8 cellular contexts compared by ENCODE assay signal in the genomic region with DNA sequence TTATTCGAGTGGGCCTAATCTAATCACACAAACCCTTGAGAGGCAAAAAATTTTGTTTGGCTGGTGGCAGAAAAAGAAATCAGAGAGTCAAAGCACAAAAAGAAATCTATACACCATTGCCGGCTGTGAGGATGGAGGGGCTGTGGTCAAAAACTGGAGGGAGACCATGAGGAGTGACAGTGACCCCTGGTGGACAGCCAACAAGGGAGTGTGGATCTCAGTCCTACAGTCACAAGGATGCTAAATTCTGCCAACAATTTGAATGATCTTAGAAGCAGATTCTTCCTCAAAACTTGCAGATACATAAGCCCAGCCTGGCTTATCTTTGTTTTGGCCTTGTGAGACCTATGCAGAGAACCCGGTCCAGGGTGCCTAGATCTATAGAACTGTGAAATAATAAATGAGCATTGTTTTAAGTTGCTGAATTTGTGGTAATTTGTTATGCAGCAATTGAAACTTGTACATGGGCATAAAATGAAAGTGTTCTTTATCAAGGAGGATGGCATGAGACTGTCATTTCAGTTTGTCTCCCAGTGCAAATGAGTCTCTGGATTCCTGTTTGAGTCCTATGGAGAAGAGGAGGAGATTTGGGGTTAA.
DNase-seq lines count a peak whose midpoint lies in the region; ATAC-seq, FAIRE-seq and TF ChIP-seq lines count a peak whose summit lies in the region.

No MANE protein-coding gene starts in this region.

- WGBS in pancreas, 2 donors = 35 to 37% methylated on average over 3 of the region's 3 CpGs

- no peak for FAIRE-seq in pancreas (lab: Jason Lieb, UNC)

- H3K9me3 ChIP-seq in SJCRH30 (replicated peaks) (no peaks in the 10 kb centered on the region), pancreas (no peaks in the 10 kb centered on the region)

- no peaks in the 10 kb centered on the region for H3K27me3 ChIP-seq in SJCRH30
- H3K27me3 ChIP-seq in pancreas = no peaks in the 10 kb centered on the region

- H3K27ac ChIP-seq in SJCRH30 = no peak overlapping the region
- no peak overlapping the region for H3K27ac ChIP-seq in pancreas

- DNase-seq in COLO829 (ENCODE audit: low spot score) = peak; percentile 22
- DNase-seq in SJCRH30 = peak; percentile 57 to 79
- DNase-seq in cerebellar cortex (ENCODE audit: low spot score) = peak; percentile 25
- peak; percentile 13 for DNase-seq in renal cortical epithelial cell (ENCODE audit: low read depth)
- no peak for DNase-seq in hypothalamus (lab: John Stamatoyannopoulos, UW)
- no peak for DNase-seq in pancreas

- no peak for TF ChIP-seq CTCF in pancreas (IDR thresholded peaks at IDR 0.05)

- peak; percentile 81 for ATAC-seq in GM19043 (IDR thresholded peaks at IDR 0.05; ENCODE audit: low read depth, unreplicated experiment)
- peak; percentile 84 for ATAC-seq in HG03520 (IDR thresholded peaks at IDR 0.05; ENCODE audit: unreplicated experiment)
- no peak for ATAC-seq in pancreas

- H3K4me1 ChIP-seq in SJCRH30 = no peaks in the 10 kb centered on the region
- peaks cover 0 to 7% (median 4%) of the 10 kb centered on the region in 3 donors for H3K4me1 ChIP-seq in pancreas

- H3K4me3 ChIP-seq in SJCRH30 (no peak overlapping the region), pancreas (no peak overlapping the region)

- intact Hi-C loops in pancreas (cut with DNase I) = no loop called here

- H3K36me3 ChIP-seq in SJCRH30 (no peaks in the 10 kb centered on the region), pancreas (no peaks in the 10 kb centered on the region)

Comparison
In these comparisons a context has a peak if more than half of its experiments do, and no peak if none do; other contexts are left out.
1. DNase-seq: peak in COLO829 (single experiment), SJCRH30 (2 of 2), cerebellar cortex (single experiment) and renal cortical epithelial cell (single experiment); none in hypothalamus (0 of 51) and pancreas (0 of 6).
2. ATAC-seq: peak in GM19043 (single experiment) and HG03520 (single experiment); none in pancreas (0 of 4).